Comparison of ENCODE assay signal across 1 cellular context in genomic region chr7:41205600-41205999, GRCh38.
TF ChIP-seq lines count a peak whose summit lies in the region.

No MANE protein-coding gene starts in this region.

TF ChIP-seq in HepG2, 621 proteins besides CTCF, POLR2A, EP300 and RAD21 (continued from another document):
- TF ChIP-seq, protein P1, sequence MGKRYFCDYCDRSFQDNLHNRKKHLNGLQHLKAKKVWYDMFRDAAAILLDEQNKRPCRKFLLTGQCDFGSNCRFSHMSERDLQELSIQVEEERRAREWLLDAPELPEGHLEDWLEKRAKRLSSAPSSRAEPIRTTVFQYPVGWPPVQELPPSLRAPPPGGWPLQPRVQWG (CRISPR knock-in tag; IDR thresholded peaks at IDR 0.05; ENCODE audit: borderline replicate concordance, low read depth) = no peak
- TF ChIP-seq MNT (IDR thresholded peaks at IDR 0.05) (no peak), ZMAT3 (CRISPR knock-in tag; conservative IDR thresholded peaks at IDR 0.05) (no peak), SP4 (CRISPR knock-in tag; IDR thresholded peaks at IDR 0.05) (no peak), FIP1L1 (IDR thresholded peaks at IDR 0.05; ENCODE audit: borderline replicate concordance, insufficient read depth, low read depth, low read length) (no peak), ZNF251 (CRISPR knock-in tag; IDR thresholded peaks at IDR 0.05) (no peak), MED8 (CRISPR knock-in tag; IDR thresholded peaks at IDR 0.05; ENCODE audit: insufficient replicate concordance) (no peak), ZBTB49 (CRISPR knock-in tag; IDR thresholded peaks at IDR 0.05; ENCODE audit: borderline replicate concordance) (no peak), ZNF260 (CRISPR knock-in tag; IDR thresholded peaks at IDR 0.05; ENCODE audit: borderline replicate concordance, low read depth) (no peak)
- TF ChIP-seq, protein P2, sequence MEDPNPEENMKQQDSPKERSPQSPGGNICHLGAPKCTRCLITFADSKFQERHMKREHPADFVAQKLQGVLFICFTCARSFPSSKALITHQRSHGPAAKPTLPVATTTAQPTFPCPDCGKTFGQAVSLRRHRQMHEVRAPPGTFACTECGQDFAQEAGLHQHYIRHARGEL (CRISPR knock-in tag; IDR thresholded peaks at IDR 0.05) = no peak
- TF ChIP-seq, protein P3, sequence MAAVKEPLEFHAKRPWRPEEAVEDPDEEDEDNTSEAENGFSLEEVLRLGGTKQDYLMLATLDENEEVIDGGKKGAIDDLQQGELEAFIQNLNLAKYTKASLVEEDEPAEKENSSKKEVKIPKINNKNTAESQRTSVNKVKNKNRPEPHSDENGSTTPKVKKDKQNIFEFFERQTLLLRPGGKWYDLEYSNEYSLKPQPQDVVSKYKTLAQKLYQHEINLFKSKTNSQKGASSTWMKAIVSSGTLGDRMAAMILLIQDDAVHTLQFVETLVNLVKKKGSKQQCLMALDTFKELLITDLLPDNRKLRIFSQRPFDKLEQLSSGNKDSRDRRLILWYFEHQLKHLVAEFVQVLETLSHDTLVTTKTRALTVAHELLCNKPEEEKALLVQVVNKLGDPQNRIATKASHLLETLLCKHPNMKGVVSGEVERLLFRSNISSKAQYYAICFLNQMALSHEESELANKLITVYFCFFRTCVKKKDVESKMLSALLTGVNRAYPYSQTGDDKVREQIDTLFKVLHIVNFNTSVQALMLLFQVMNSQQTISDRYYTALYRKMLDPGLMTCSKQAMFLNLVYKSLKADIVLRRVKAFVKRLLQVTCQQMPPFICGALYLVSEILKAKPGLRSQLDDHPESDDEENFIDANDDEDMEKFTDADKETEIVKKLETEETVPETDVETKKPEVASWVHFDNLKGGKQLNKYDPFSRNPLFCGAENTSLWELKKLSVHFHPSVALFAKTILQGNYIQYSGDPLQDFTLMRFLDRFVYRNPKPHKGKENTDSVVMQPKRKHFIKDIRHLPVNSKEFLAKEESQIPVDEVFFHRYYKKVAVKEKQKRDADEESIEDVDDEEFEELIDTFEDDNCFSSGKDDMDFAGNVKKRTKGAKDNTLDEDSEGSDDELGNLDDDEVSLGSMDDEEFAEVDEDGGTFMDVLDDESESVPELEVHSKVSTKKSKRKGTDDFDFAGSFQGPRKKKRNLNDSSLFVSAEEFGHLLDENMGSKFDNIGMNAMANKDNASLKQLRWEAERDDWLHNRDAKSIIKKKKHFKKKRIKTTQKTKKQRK (IDR thresholded peaks at IDR 0.05; ENCODE audit: low read length) = no peak
